8 cellular contexts compared by ENCODE assay signal in the genomic region with DNA sequence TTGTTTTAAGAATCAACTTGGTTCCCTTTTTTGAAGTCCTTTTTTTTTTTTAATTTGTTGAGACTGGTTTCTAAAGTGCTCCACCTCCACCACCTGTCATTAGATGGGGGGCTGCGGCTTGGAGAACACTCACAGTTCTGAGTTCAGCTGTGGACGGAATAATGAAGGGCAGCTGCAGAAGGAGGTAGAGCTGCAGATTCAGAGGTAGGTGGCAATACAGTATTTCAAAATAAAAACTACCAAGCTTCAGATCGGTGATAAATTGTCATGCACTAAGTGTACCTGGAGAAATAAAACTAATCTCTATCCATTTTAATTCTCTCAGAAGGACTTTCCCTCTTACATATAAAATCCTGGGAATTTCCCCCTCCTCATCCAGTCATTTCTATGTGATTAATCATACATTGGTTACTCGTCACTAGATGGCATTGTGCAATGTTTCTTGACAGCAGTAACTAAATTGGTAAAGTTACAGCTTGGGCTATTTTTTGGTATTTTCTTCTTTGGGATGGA.
DNase-seq lines count a peak whose midpoint lies in the region; ATAC-seq and TF ChIP-seq lines count a peak whose summit lies in the region.

No MANE protein-coding gene starts in this region.

- H3K4me3 ChIP-seq in DOHH2 (ENCODE audit: low read length) (peak overlapping the region; percentile 32; the same call in 1 of the 2 replicates), SJSA1 (no peak overlapping the region), smooth muscle cell (no peak overlapping the region)

- H4K20me1 ChIP-seq in DOHH2 (ENCODE audit: control insufficient read depth, insufficient read depth, low read depth, low read length) = no peaks in the 10 kb centered on the region
- no peaks in the 10 kb centered on the region for H4K20me1 ChIP-seq in smooth muscle cell (ENCODE audit: low read depth)

- no peaks in the 10 kb centered on the region for H3K27me3 ChIP-seq in DOHH2 (ENCODE audit: control insufficient read depth, low read length)
- no peaks in the 10 kb centered on the region for H3K27me3 ChIP-seq in SJSA1 (replicated peaks)
- no peaks in the 10 kb centered on the region for H3K27me3 ChIP-seq in smooth muscle cell (ENCODE audit: low read depth)

- H3K9ac ChIP-seq in smooth muscle cell (ENCODE audit: low read depth) = peak overlapping the region; percentile 58

- no peaks in the 10 kb centered on the region for H3K79me2 ChIP-seq in DOHH2 (ENCODE audit: control insufficient read depth, low read length)
- no peaks in the 10 kb centered on the region for H3K79me2 ChIP-seq in smooth muscle cell (ENCODE audit: low read depth)

- WGBS in smooth muscle cell (ENCODE audit: low lambda C conversion rate) = 57% methylated on average over 4 of the region's 4 CpGs

- H3K27ac ChIP-seq in DOHH2 (ENCODE audit: low read depth, low read length) = no peak overlapping the region
- H3K27ac ChIP-seq in SJSA1 = peak overlapping the region; percentile 6; the same call in 1 of the 2 replicates
- H3K27ac ChIP-seq in smooth muscle cell (ENCODE audit: low read depth) = peak overlapping the region; percentile 56

- peak; percentile 59 for ATAC-seq in GM19351 (IDR thresholded peaks at IDR 0.05; ENCODE audit: unreplicated experiment)
- ATAC-seq in HG03354 (IDR thresholded peaks at IDR 0.05; ENCODE audit: poor library complexity, severe bottlenecking, unreplicated experiment) = peak; percentile 90

- no peaks in the 10 kb centered on the region for H3K9me2 ChIP-seq in DOHH2 (replicated peaks; ENCODE audit: control insufficient read depth, low read length)

- H3K4me1 ChIP-seq in DOHH2 (ENCODE audit: control insufficient read depth, low read length) (peaks cover 32% of the 10 kb centered on the region), SJSA1 (replicated peaks) (0 out of 2 replicates have a peak, but pooled peaks cover 3% of the 10 kb centered on the region), smooth muscle cell (ENCODE audit: low read depth) (no peaks in the 10 kb centered on the region)

- DNase-seq in SJSA1 (ENCODE audit: low read depth in 1 of 2, low spot score in 2 of 2) = peak in 1 of 2 experiments; percentile 68
- peak; percentile 97 for DNase-seq in fibroblast of peridontal ligament (ENCODE audit: extremely low read depth)
- DNase-seq in smooth muscle cell (lab: John Stamatoyannopoulos, UW; ENCODE audit: unreplicated experiment) = no peak
- DNase-seq in NCI-H82 treated with DMSO at 0.1 percent for 48 hours (lab: John Stamatoyannopoulos, UW; ENCODE audit: unreplicated experiment) = no peak
- DNase-seq in islet precursor cell = no peak

- H3K36me3 ChIP-seq in DOHH2 (ENCODE audit: control insufficient read depth, low read length) = no peaks in the 10 kb centered on the region
- no peaks in the 10 kb centered on the region for H3K36me3 ChIP-seq in SJSA1
- H3K36me3 ChIP-seq in smooth muscle cell (ENCODE audit: low read depth) = no peaks in the 10 kb centered on the region

- peak overlapping the region; percentile 11 for H2AFZ ChIP-seq in smooth muscle cell (ENCODE audit: low read depth)

- H3F3A ChIP-seq in DOHH2 (ENCODE audit: control insufficient read depth, insufficient read depth) = peaks cover 6% of the 10 kb centered on the region; the same call in 1 of the 2 replicates
- H3F3A ChIP-seq in smooth muscle cell (ENCODE audit: low read depth) = no peaks in the 10 kb centered on the region

- peak; percentile 67 for TF ChIP-seq CTCF in DOHH2 (IDR thresholded peaks at IDR 0.05; ENCODE audit: low read depth, low read length, poor library complexity, severe bottlenecking)
- TF ChIP-seq CTCF in smooth muscle cell (IDR thresholded peaks at IDR 0.05; ENCODE audit: borderline replicate concordance, insufficient read depth, poor library complexity, severe bottlenecking) = no peak

- H3K9me3 ChIP-seq in DOHH2 (ENCODE audit: control insufficient read depth, insufficient read depth, low read length) (no peaks in the 10 kb centered on the region), SJSA1 (replicated peaks) (no peaks in the 10 kb centered on the region), smooth muscle cell (replicated peaks; ENCODE audit: low read depth) (no peaks in the 10 kb centered on the region)

- H3K4me2 ChIP-seq in DOHH2 (ENCODE audit: low read length) = peak overlapping the region; percentile 53
- H3K4me2 ChIP-seq in smooth muscle cell = peak overlapping the region; percentile 30
